ENCODE assay signal across 8 cellular contexts in genomic region chr1:229579101-229579651, GRCh38. TPM values are rescaled to one million over a fixed set of nuclear protein-coding genes. Genes with fewer than 3 reads are reported as not detected.
A peak's percentile ranks its signal among the peaks of the same experiment; 100 is the strongest.
DNase-seq lines count a peak whose midpoint lies in the region; ATAC-seq and TF ChIP-seq lines count a peak whose summit lies in the region.

No MANE protein-coding gene starts in this region.

- H3K4me3 Mint-ChIP-seq in activated CD4-positive, alpha-beta T cell treated with anti-CD3 and anti-CD28 coated beads, Interleukin-2, amount 10 ng/mL, durations not matched to agents 24 days and 14 days, result no peak overlapping the region

- H3K9me3 ChIP-seq in BE2C, result no peaks in the 10 kb centered on the region

- no peaks in the 10 kb centered on the region for H3K9me3 Mint-ChIP-seq in activated CD4-positive, alpha-beta T cell treated with anti-CD3 and anti-CD28 coated beads, Interleukin-2, amount 10 ng/mL, durations not matched to agents 24 days and 14 days

- H3K4me1 ChIP-seq in BE2C, result peaks cover 15% of the 10 kb centered on the region

- no peak overlapping the region for H3K27ac Mint-ChIP-seq in activated CD4-positive, alpha-beta T cell treated with anti-CD3 and anti-CD28 coated beads, Interleukin-2, amount 10 ng/mL, durations not matched to agents 24 days and 14 days

- peak; percentile 91 for ATAC-seq in GM21390 (IDR thresholded peaks at IDR 0.05; ENCODE audit: unreplicated experiment)

- no peak for TF ChIP-seq CTCF in BE2C (IDR thresholded peaks at IDR 0.05; ENCODE audit: low read depth, low read length)
- no peak for TF ChIP-seq CTCF in fibroblast of pulmonary artery (IDR thresholded peaks at IDR 0.05; ENCODE audit: low read length, missing control alignments)

- peak; percentile 68 for DNase-seq in BE2C
- DNase-seq in M059J (ENCODE audit: low read depth), result peak; percentile 39
- DNase-seq in SIG-M5 treated with dmso at 0.1 percent for 504 hours (lab: John Stamatoyannopoulos, UW; ENCODE audit: unreplicated experiment), result peak; percentile 85
- peak; percentile 68 for DNase-seq in fibroblast of pulmonary artery (ENCODE audit: low read depth)
- DNase-seq in posterior cingulate gyrus, result peak; percentile 72 to 98 (median 86)
- no peak for DNase-seq in posterior vena cava (ENCODE audit: low spot score)
- DNase-seq in activated CD4-positive, alpha-beta T cell treated with anti-CD3 and anti-CD28 coated beads, Interleukin-2, amount 10 ng/mL, durations not matched to agents 24 days and 14 days, result no peak

- H3K4me3 ChIP-seq in BE2C (ENCODE audit: low read depth, low read length), result peak overlapping the region; percentile 17
- H3K4me3 ChIP-seq in fibroblast of pulmonary artery (replicated peaks; ENCODE audit: low read depth, low read length), result peak overlapping the region; percentile 37

- H3K36me3 Mint-ChIP-seq in activated CD4-positive, alpha-beta T cell treated with anti-CD3 and anti-CD28 coated beads, Interleukin-2, amount 10 ng/mL, durations not matched to agents 24 days and 14 days (ENCODE audit: low read depth), result no peaks in the 10 kb centered on the region

- no peaks in the 10 kb centered on the region for H3K27me3 ChIP-seq in BE2C

- H3K27me3 Mint-ChIP-seq in activated CD4-positive, alpha-beta T cell treated with anti-CD3 and anti-CD28 coated beads, Interleukin-2, amount 10 ng/mL, durations not matched to agents 24 days and 14 days, result peaks cover 19% of the 10 kb centered on the region

- intact Hi-C loops in posterior cingulate gyrus (cut with DNase I), result loop anchor here (2.0 to 5.0 kb wide), 2 partner anchors 20 to 48 kb away; partner anchors contain the start of genes ABCB10, TAF5L and URB2
- intact Hi-C loops in posterior vena cava (cut with DNase I), result no loop called here
- intact Hi-C loops in activated CD4-positive, alpha-beta T cell treated with anti-CD3 and anti-CD28 coated beads, Interleukin-2, amount 10 ng/mL, durations not matched to agents 24 days and 14 days (cut with micrococcal nuclease), result no loop called here

- H3K4me1 Mint-ChIP-seq in activated CD4-positive, alpha-beta T cell treated with anti-CD3 and anti-CD28 coated beads, Interleukin-2, amount 10 ng/mL, durations not matched to agents 24 days and 14 days, result peaks cover 5% of the 10 kb centered on the region

- no peaks in the 10 kb centered on the region for H3K36me3 ChIP-seq in BE2C

RNA-seq across cellular contexts. Expression of gene ABCB10, which starts 20.7 kb away (rescaled TPM):
- polyA plus RNA-seq in BE2C (2012; ENCODE audit: insufficient read depth, insufficient read length, low read depth), result 5.7 TPM
- total RNA-seq in M059J (2014; rRNA removed; shearing (Covaris generic)), result 10.9 and 17.8 TPM in 2 replicates
- total RNA-seq in posterior vena cava, result 10 to 100 TPM; 14.1 to 21.9 TPM
- 46.5 and 49.7 TPM in 2 replicates for total RNA-seq in activated CD4-positive, alpha-beta T cell treated with anti-CD3 and anti-CD28 coated beads, Interleukin-2, amount 10 ng/mL, durations not matched to agents 24 days and 14 days

RNA-seq across cellular contexts. Expression of gene TAF5L, which starts 46.7 kb away (rescaled TPM):
- 53.5 TPM for polyA plus RNA-seq in BE2C (2012; ENCODE audit: insufficient read depth, insufficient read length, low read depth)
- total RNA-seq in M059J (2014; rRNA removed; shearing (Covaris generic)), result 22.7 and 23.6 TPM in 2 replicates
- 10 to 100 TPM; 25.7 to 27.0 TPM for total RNA-seq in posterior vena cava
- 29.7 and 30.7 TPM in 2 replicates for total RNA-seq in activated CD4-positive, alpha-beta T cell treated with anti-CD3 and anti-CD28 coated beads, Interleukin-2, amount 10 ng/mL, durations not matched to agents 24 days and 14 days

RNA-seq across cellular contexts. Expression of gene URB2, which starts 46.9 kb away (rescaled TPM):
- polyA plus RNA-seq in BE2C (2012; ENCODE audit: insufficient read depth, insufficient read length, low read depth), result 25.3 TPM
- 6.4 and 11.1 TPM in 2 replicates for total RNA-seq in M059J (2014; rRNA removed; shearing (Covaris generic))
- total RNA-seq in posterior vena cava, result 1 to 10 TPM; 7.5 to 8.3 TPM
- 35.8 and 37.1 TPM in 2 replicates for total RNA-seq in activated CD4-positive, alpha-beta T cell treated with anti-CD3 and anti-CD28 coated beads, Interleukin-2, amount 10 ng/mL, durations not matched to agents 24 days and 14 days

Comparison
In these comparisons a context has a peak if more than half of its experiments do, and no peak if none do; other contexts are left out.
1. DNase-seq: peak in BE2C (single experiment), M059J (single experiment), SIG-M5 treated with dmso at 0.1 percent for 504 hours (single experiment), fibroblast of pulmonary artery (single experiment) and posterior cingulate gyrus (10 of 10); none in posterior vena cava (single experiment) and activated CD4-positive, alpha-beta T cell treated with anti-CD3 and anti-CD28 coated beads, Interleukin-2, amount 10 ng/mL, durations not matched to agents 24 days and 14 days (single experiment).